Comparison of ENCODE assay signal across 2 cellular contexts in the genomic region with DNA sequence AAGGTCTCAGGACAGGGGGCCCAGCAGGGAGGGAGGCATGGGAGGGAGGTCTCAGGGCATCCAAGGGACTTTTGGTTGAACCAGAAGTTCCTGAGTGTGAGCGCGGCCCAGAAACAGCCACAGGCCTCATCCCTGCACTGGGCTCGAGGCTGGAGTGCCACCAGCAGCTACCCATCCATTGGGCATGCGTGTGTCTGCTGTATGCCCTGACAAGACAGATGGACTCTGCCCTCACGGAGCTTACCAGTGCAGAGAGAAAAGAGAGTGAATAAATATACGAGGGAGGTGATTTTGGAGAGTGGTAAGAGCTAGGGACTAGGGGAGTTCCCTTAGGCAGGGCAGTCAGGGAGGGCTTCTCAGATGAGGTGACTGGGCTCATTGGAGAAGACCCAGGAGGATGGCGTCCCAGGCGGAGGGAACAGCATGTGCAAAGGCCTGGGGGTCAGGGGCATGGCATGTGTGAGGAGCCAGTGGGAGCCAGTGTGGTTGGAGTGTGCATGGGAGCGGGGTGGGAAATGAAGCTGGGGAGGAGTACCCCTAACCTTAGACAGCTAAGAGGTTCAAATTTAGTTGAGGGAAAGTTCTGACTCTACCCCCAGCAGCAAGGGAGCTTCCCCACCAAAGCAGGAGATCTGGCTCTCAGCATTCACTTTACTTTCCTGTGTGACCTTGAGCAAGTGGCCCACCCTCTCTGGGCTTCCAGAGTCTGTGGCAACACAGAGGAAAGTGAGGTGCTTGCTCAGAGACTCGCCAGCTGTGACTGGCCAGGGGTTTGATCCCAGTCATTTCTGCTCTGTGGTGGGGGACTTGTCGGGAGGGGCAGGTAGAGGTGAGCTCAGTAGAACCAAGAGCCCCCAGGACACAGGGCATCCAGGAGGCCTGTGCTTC.
TF ChIP-seq lines count a peak whose summit lies in the region.

No MANE protein-coding gene starts in this region.

TF ChIP-seq in HEK293, 187 proteins besides CTCF, POLR2A, EP300 and RAD21:
- TF ChIP-seq ZFP37 (tag by site-specific recombination; IDR thresholded peaks at IDR 0.05) (no peak), ZNF354C (tag by site-specific recombination; IDR thresholded peaks at IDR 0.05; ENCODE audit: borderline replicate concordance, low read depth) (no peak), ZSCAN16 (tag by site-specific recombination; IDR thresholded peaks at IDR 0.05) (no peak), HOXA7 (CRISPR knock-in tag; IDR thresholded peaks at IDR 0.05; ENCODE audit: borderline replicate concordance) (no peak), ZNF239 (tag by site-specific recombination; IDR thresholded peaks at IDR 0.05) (no peak), GLIS2 (tag by site-specific recombination; IDR thresholded peaks at IDR 0.05) (peak; percentile 37; the same call in 1 of the 2 replicates), OSR2 (tag by site-specific recombination; IDR thresholded peaks at IDR 0.05) (no peak), ZNF768 (tag by site-specific recombination; IDR thresholded peaks at IDR 0.05) (peak; percentile 92), ZNF623 (tag by site-specific recombination; IDR thresholded peaks at IDR 0.05) (peak; percentile 95), ZNF341 (tag by site-specific recombination; IDR thresholded peaks at IDR 0.05; ENCODE audit: low read depth) (peak; percentile 41; the same call in 1 of the 2 replicates), GLI4 (tag by site-specific recombination; IDR thresholded peaks at IDR 0.05) (no peak), MEIS1 (CRISPR knock-in tag; IDR thresholded peaks at IDR 0.05; ENCODE audit: borderline replicate concordance) (no peak)
- TF ChIP-seq, protein P1, sequence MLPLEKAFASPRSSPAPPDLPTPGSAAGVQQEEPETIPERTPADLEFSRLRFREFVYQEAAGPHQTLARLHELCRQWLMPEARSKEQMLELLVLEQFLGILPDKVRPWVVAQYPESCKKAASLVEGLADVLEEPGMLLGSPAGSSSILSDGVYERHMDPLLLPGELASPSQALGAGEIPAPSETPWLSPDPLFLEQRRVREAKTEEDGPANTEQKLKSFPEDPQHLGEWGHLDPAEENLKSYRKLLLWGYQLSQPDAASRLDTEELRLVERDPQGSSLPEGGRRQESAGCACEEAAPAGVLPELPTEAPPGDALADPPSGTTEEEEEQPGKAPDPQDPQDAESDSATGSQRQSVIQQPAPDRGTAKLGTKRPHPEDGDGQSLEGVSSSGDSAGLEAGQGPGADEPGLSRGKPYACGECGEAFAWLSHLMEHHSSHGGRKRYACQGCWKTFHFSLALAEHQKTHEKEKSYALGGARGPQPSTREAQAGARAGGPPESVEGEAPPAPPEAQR (tag by site-specific recombination; IDR thresholded peaks at IDR 0.05): no peak

TF ChIP-seq in HepG2, 621 proteins besides CTCF, POLR2A, EP300 and RAD21:
- TF ChIP-seq CEBPB (IDR thresholded peaks at IDR 0.05; ENCODE audit: borderline replicate concordance, low read depth, low read length) (no peak), ZMYM3 (CRISPR knock-in tag; IDR thresholded peaks at IDR 0.05) (peak; percentile 65), ZNF768 (CRISPR knock-in tag; IDR thresholded peaks at IDR 0.05) (peak; percentile 98)
- TF ChIP-seq, protein P2, sequence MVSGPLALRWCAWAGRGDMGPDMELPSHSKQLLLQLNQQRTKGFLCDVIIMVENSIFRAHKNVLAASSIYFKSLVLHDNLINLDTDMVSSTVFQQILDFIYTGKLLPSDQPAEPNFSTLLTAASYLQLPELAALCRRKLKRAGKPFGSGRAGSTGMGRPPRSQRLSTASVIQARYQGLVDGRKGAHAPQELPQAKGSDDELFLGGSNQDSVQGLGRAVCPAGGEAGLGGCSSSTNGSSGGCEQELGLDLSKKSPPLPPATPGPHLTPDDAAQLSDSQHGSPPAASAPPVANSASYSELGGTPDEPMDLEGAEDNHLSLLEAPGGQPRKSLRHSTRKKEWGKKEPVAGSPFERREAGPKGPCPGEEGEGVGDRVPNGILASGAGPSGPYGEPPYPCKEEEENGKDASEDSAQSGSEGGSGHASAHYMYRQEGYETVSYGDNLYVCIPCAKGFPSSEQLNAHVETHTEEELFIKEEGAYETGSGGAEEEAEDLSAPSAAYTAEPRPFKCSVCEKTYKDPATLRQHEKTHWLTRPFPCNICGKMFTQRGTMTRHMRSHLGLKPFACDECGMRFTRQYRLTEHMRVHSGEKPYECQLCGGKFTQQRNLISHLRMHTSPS (CRISPR knock-in tag; IDR thresholded peaks at IDR 0.05; ENCODE audit: low read depth): peak; percentile 60
